Comparison of ENCODE assay signal across 14 cellular contexts in the genomic region with DNA sequence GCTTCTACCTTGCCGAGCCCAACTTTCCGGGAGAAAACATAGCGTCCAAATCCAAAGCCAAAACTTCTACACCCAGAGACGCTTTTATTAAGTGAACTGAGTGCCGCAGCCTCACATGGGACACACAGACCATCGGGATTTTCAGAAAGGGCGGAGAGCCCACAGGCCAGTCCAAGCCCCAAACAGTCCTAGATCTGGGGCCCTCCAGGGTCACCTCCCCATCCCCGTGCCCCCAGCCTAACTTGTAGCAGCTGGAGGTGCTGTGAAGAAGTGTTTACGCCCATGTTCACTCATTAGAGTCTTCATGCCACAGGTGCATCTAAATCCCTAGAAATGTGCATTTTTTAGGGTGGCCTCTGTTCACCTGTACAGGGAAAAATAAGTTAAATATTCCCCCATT. TPM values are rescaled to one million over a fixed set of nuclear protein-coding genes. Genes with fewer than 3 reads are reported as not detected.
A peak's percentile ranks its signal among the peaks of the same experiment; 100 is the strongest.
DNase-seq lines count a peak whose midpoint lies in the region; ATAC-seq and TF ChIP-seq lines count a peak whose summit lies in the region.
"Had no signal": no experiment of that assay in that cellular context is flagged by ENCODE, and none has a peak within 500 bp of the region (broad histone marks: within the 10 kb centered on the region; RNA-seq: fewer than 3 reads in every experiment).

No MANE protein-coding gene starts in this region.

- H3K36me3 Mint-ChIP-seq in activated T-cell treated with anti-CD3 and anti-CD28 coated beads, Interleukin-2, amount 50 U/mL, for 24 hours (ENCODE audit: low read depth): peaks cover 59% of the 10 kb centered on the region
- H3K36me3 Mint-ChIP-seq in activated T-cell treated with anti-CD3 and anti-CD28 coated beads, Interleukin-2, amount 50 U/mL, for 72 hours (ENCODE audit: insufficient read depth in 2 of 2): peaks cover 1 to 3% of the 10 kb centered on the region in 2 donors
- H3K36me3 Mint-ChIP-seq in WTC11 (peaks cover 12% of the 10 kb centered on the region), neural crest cell (ENCODE audit: low read depth) (peaks cover 5% of the 10 kb centered on the region)

- ATAC-seq in activated T-cell treated with anti-CD3 and anti-CD28 coated beads, Interleukin-2, amount 50 U/mL, for 72 hours (replicated peaks in 1 of 2): no peak
- ATAC-seq in WTC11: no peak
- ATAC-seq: GM12878, GM23338 had no signal

- no peak overlapping the region for H3K4me3 Mint-ChIP-seq in activated T-cell treated with anti-CD3 and anti-CD28 coated beads, Interleukin-2, amount 50 U/mL, for 24 hours
- no peak overlapping the region for H3K4me3 Mint-ChIP-seq in activated T-cell treated with anti-CD3 and anti-CD28 coated beads, Interleukin-2, amount 50 U/mL, for 72 hours
- H3K4me3 Mint-ChIP-seq in WTC11 (no peak overlapping the region), neural crest cell (no peak overlapping the region)
- H3K4me3 Mint-ChIP-seq: CD4-positive, alpha-beta T cell; GM23338; H9; IgD-negative memory B cell had no signal

- H3K27me3 Mint-ChIP-seq in activated T-cell treated with anti-CD3 and anti-CD28 coated beads, Interleukin-2, amount 50 U/mL, for 24 hours: no peaks in the 10 kb centered on the region
- no peaks in the 10 kb centered on the region for H3K27me3 Mint-ChIP-seq in activated T-cell treated with anti-CD3 and anti-CD28 coated beads, Interleukin-2, amount 50 U/mL, for 72 hours (ENCODE audit: low read depth)
- no peaks in the 10 kb centered on the region for H3K27me3 Mint-ChIP-seq in WTC11 (ENCODE audit: low read depth)
- no peaks in the 10 kb centered on the region for H3K27me3 Mint-ChIP-seq in neural crest cell (ENCODE audit: low read depth)
- H3K27me3 Mint-ChIP-seq: CD4-positive, alpha-beta T cell; IgD-negative memory B cell had no signal

- POLR2A ChIA-PET in WTC11 (lab: Charles Lee): no interaction called here

- H3K9me3 Mint-ChIP-seq in activated T-cell treated with anti-CD3 and anti-CD28 coated beads, Interleukin-2, amount 50 U/mL, for 24 hours: no peaks in the 10 kb centered on the region
- H3K9me3 Mint-ChIP-seq in activated T-cell treated with anti-CD3 and anti-CD28 coated beads, Interleukin-2, amount 50 U/mL, for 72 hours: no peaks in the 10 kb centered on the region
- H3K9me3 Mint-ChIP-seq in WTC11 (no peaks in the 10 kb centered on the region), neural crest cell (no peaks in the 10 kb centered on the region)
- H3K9me3 Mint-ChIP-seq: CD4-positive, alpha-beta T cell; GM23338; H9; IgD-negative memory B cell had no signal

- TF ChIP-seq CTCF in WTC11 (IDR thresholded peaks at IDR 0.05) (no peak), neural crest cell (conservative IDR thresholded peaks at IDR 0.05) (no peak)

- peaks cover 20% of the 10 kb centered on the region for H3K4me1 Mint-ChIP-seq in activated T-cell treated with anti-CD3 and anti-CD28 coated beads, Interleukin-2, amount 50 U/mL, for 24 hours (ENCODE audit: low read depth)
- H3K4me1 Mint-ChIP-seq in activated T-cell treated with anti-CD3 and anti-CD28 coated beads, Interleukin-2, amount 50 U/mL, for 72 hours (ENCODE audit: low read depth): peaks cover 10% of the 10 kb centered on the region
- no peaks in the 10 kb centered on the region for H3K4me1 Mint-ChIP-seq in WTC11
- H3K4me1 Mint-ChIP-seq in neural crest cell: no peaks in the 10 kb centered on the region
- H3K4me1 Mint-ChIP-seq: GM23338, H9 had no signal

- CTCF ChIA-PET in WTC11 (lab: Charles Lee): interaction anchor here (1.4 kb wide), 1 partner anchor 11 kb away, joined by 4 read pairs; no protein-coding TSS in a partner anchor

- H3K27ac Mint-ChIP-seq in activated T-cell treated with anti-CD3 and anti-CD28 coated beads, Interleukin-2, amount 50 U/mL, for 24 hours: peak overlapping the region; percentile 26
- no peak overlapping the region for H3K27ac Mint-ChIP-seq in activated T-cell treated with anti-CD3 and anti-CD28 coated beads, Interleukin-2, amount 50 U/mL, for 72 hours
- H3K27ac Mint-ChIP-seq in WTC11 (0 out of 2 replicates have a peak overlapping the region, but pooled peaks have one; percentile 22), neural crest cell (ENCODE audit: unreplicated experiment) (peak overlapping the region; percentile 75)
- H3K27ac Mint-ChIP-seq: CD4-positive, alpha-beta T cell; GM23338; IgD-negative memory B cell had no signal

- no peak for DNase-seq in activated T-cell treated with anti-CD3 and anti-CD28 coated beads, Interleukin-2, amount 50 U/mL, for 24 hours
- DNase-seq in activated T-cell treated with anti-CD3 and anti-CD28 coated beads, Interleukin-2, amount 50 U/mL, for 72 hours: no peak
- DNase-seq in WTC11 (ENCODE audit: low spot score): no peak
- no peak for DNase-seq in neural crest cell (ENCODE audit: low read depth, low spot score)
- no peak for DNase-seq in NCI-H510A (lab: John Stamatoyannopoulos, UW)
- DNase-seq in cerebellum (ENCODE audit: low spot score): no peak
- no peak for DNase-seq in NCI-H524 (lab: John Stamatoyannopoulos, UW)
- DNase-seq: ACHN; CD4-positive, alpha-beta T cell; DMS79; H9 had no signal

TF ChIP-seq in WTC11, 78 proteins besides CTCF, POLR2A, EP300 and RAD21 (continues in another document):
- TF ChIP-seq RELA (CRISPR knock-in tag; IDR thresholded peaks at IDR 0.05; ENCODE audit: borderline replicate concordance) (no peak), IRF2 (CRISPR knock-in tag; IDR thresholded peaks at IDR 0.05; ENCODE audit: borderline replicate concordance, low read depth) (no peak), AFF4 (CRISPR knock-in tag; IDR thresholded peaks at IDR 0.05; ENCODE audit: borderline replicate concordance) (no peak), JUN (CRISPR knock-in tag; IDR thresholded peaks at IDR 0.05) (no peak), ATF3 (CRISPR knock-in tag; conservative IDR thresholded peaks at IDR 0.05) (no peak), JAZF1 (CRISPR knock-in tag; IDR thresholded peaks at IDR 0.05) (no peak), USF1 (CRISPR knock-in tag; IDR thresholded peaks at IDR 0.05) (no peak), ZSCAN18 (CRISPR knock-in tag; IDR thresholded peaks at IDR 0.05) (no peak), NFE2L1 (CRISPR knock-in tag; IDR thresholded peaks at IDR 0.05) (no peak)
- TF ChIP-seq, protein P1, sequence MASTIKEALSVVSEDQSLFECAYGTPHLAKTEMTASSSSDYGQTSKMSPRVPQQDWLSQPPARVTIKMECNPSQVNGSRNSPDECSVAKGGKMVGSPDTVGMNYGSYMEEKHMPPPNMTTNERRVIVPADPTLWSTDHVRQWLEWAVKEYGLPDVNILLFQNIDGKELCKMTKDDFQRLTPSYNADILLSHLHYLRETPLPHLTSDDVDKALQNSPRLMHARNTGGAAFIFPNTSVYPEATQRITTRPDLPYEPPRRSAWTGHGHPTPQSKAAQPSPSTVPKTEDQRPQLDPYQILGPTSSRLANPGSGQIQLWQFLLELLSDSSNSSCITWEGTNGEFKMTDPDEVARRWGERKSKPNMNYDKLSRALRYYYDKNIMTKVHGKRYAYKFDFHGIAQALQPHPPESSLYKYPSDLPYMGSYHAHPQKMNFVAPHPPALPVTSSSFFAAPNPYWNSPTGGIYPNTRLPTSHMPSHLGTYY (CRISPR knock-in tag; IDR thresholded peaks at IDR 0.05): no peak

RNA-seq across cellular contexts. Expression of gene ADORA2A, which starts 14.1 kb away (rescaled TPM):
- total RNA-seq in activated T-cell treated with anti-CD3 and anti-CD28 coated beads, Interleukin-2, amount 50 U/mL, for 72 hours: 10 to 100 TPM; 34.6 to 41.2 TPM
- 7.0 to 8.1 TPM (median 7.6 TPM) in 3 replicates for total RNA-seq in WTC11 (2021)
- total RNA-seq in neural crest cell: 2.1 and 2.8 TPM in 2 replicates
- total RNA-seq in cerebellum: 12.9 TPM
